ENCODE assay signal across 8 cellular contexts in the genomic region with DNA sequence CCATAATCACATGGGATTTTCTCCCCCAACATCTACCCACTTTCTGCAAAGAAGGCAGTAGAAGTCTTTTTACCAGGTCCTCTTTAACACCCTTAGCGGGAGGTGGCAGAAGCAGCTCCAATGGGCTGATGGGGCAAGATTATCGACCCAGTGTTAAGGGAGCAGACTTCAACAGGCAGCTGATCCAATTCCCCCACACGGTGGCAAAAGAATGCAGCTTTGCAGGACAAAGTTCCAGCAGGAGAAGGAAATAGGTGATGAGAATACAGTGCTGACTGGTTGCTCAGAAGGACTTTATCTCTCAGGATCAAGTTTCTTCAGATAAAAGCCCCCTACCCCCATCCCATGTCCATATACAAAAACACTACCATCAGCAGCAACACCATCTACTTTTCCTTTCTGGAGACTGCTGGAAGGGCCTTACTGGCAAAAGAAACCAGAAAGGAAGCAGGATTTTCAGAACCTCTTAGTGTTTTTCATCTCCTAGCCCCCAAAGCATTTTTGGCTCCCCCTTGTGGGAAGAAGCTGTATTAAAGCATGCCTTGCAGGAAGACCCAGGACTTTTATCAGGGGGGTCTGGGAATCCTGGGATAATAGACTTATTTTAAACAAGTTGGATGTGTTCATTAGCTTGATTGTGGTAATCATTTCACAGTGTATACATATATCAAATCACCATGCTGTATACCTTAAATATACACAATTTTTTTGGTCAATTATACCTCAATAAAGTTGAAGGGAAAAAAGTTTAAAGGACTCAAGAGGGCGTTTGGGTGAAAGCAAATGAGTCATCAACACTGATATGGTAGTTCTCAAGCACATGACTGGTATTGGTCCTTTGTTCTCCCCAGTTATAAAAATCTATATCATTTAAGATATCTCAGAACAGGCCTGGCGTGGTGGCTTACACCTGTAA.
DNase-seq lines count a peak whose midpoint lies in the region; ATAC-seq and TF ChIP-seq lines count a peak whose summit lies in the region.

No MANE protein-coding gene starts in this region.

- no peak for DNase-seq in left ventricle myocardium inferior
- DNase-seq in left ventricle myocardium superior = no peak
- peak; percentile 27 for DNase-seq in NB4 (ENCODE audit: low read depth)
- DNase-seq in activated naive CD4-positive, alpha-beta T cell treated with anti-CD3 and anti-CD28 coated beads, Interleukin-2, amount 50 U/mL, for 16 hours = peak; percentile 16
- peak; percentile 18 to 20 (median 19) for DNase-seq in immature natural killer cell
- no peak for DNase-seq in stomach
- no peak for DNase-seq in coronary artery (ENCODE audit: low spot score)
- no peak for DNase-seq in KG1 (lab: John Stamatoyannopoulos, UW)

- H3K27me3 Mint-ChIP-seq in immature natural killer cell (ENCODE audit: low read depth in 3 of 3) = peaks cover 0 to 6% (median 3%) of the 10 kb centered on the region in 3 donors

- 51 to 62% (median 56%) methylated on average over 5 of the region's 5 CpGs for WGBS in stomach, 5 donors

- H3K36me3 ChIP-seq in left ventricle myocardium inferior (no peaks in the 10 kb centered on the region), stomach (no peaks in the 10 kb centered on the region)

- no peak for ATAC-seq in left ventricle myocardium superior

- H3K4me3 Mint-ChIP-seq in immature natural killer cell = no peak overlapping the region

- TF ChIP-seq CTCF in left ventricle myocardium inferior (IDR thresholded peaks at IDR 0.05; ENCODE audit: borderline replicate concordance) (peak; percentile 59), NB4 (IDR thresholded peaks at IDR 0.05; ENCODE audit: low read depth, low read length) (peak; percentile 60), stomach (IDR thresholded peaks at IDR 0.05) (peak in 4 of 7 experiments; percentile 35 to 44 (median 40)), coronary artery (IDR thresholded peaks at IDR 0.05) (no peak)

- H3K4me3 ChIP-seq in left ventricle myocardium inferior = no peak overlapping the region
- H3K4me3 ChIP-seq in NB4 (ENCODE audit: low read depth, low read length) = no peak overlapping the region
- H3K4me3 ChIP-seq in stomach = no peak overlapping the region
- no peak overlapping the region for H3K4me3 ChIP-seq in coronary artery

- no peaks in the 10 kb centered on the region for H3K9me3 Mint-ChIP-seq in immature natural killer cell

- intact Hi-C loops in left ventricle myocardium inferior (cut with micrococcal nuclease) (no loop called here), left ventricle myocardium superior (cut with micrococcal nuclease) (loop anchor here (10.0 kb wide), 1 partner anchor 854 kb away; no protein-coding TSS in a partner anchor), stomach (cut with DNase I; ENCODE audit: low total_unique reads) (no loop called here)

- H3K9me3 ChIP-seq in left ventricle myocardium inferior (replicated peaks) (no peaks in the 10 kb centered on the region), stomach (no peaks in the 10 kb centered on the region)

- H3K27ac Mint-ChIP-seq in immature natural killer cell = no peak overlapping the region

- TF ChIP-seq EP300 in stomach (IDR thresholded peaks at IDR 0.05) = no peak

- H3K4me1 Mint-ChIP-seq in immature natural killer cell = no peaks in the 10 kb centered on the region

- H3K27ac ChIP-seq in left ventricle myocardium inferior (replicated peaks) = no peak overlapping the region
- no peak overlapping the region for H3K27ac ChIP-seq in stomach
- no peak overlapping the region for H3K27ac ChIP-seq in coronary artery

- H3K4me1 ChIP-seq in left ventricle myocardium inferior (no peaks in the 10 kb centered on the region), stomach (no peaks in the 10 kb centered on the region)

- no peaks in the 10 kb centered on the region for H3K27me3 ChIP-seq in left ventricle myocardium inferior (ENCODE audit: low read depth)
- H3K27me3 ChIP-seq in stomach = no peaks in the 10 kb centered on the region

- TF ChIP-seq POLR2A in NB4 (IDR thresholded peaks at IDR 0.05; ENCODE audit: extremely low read depth, insufficient read length) (no peak), stomach (IDR thresholded peaks at IDR 0.05) (no peak)

- H3K36me3 Mint-ChIP-seq in immature natural killer cell = no peaks in the 10 kb centered on the region

Comparison
In these comparisons a context has a peak if more than half of its experiments do, and no peak if none do; other contexts are left out.
1. DNase-seq: peak in NB4 (single experiment), activated naive CD4-positive, alpha-beta T cell treated with anti-CD3 and anti-CD28 coated beads, Interleukin-2, amount 50 U/mL, for 16 hours (single experiment) and immature natural killer cell (3 of 3); none in left ventricle myocardium inferior (single experiment), left ventricle myocardium superior (single experiment), stomach (single experiment), coronary artery (single experiment) and KG1 (single experiment).